ENCODE assay signal across 1 cellular context in the genomic region with DNA sequence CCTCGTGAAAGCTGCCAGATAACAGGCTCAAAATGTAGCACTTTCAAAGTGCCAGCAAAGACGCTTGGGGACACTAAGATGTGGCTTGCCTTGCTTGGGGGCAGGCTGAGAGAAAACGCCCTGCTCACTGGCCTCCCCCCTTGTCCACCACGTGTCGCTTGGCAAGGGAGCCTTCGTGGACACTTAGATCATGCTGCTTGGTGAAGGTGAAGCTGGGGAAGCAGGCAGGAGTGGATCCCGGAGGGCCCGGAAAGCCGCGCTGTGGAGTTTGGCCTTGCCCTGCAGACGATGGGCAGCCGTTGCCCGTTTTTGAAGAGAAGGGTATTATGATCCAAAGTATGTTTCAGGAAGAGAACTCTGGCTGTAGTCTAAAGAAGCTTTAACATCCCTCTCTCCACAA.
TF ChIP-seq lines count a peak whose summit lies in the region.

No MANE protein-coding gene starts in this region.

TF ChIP-seq in H1, 55 proteins besides CTCF, POLR2A, EP300 and RAD21:
- TF ChIP-seq EGR1 (IDR thresholded peaks at IDR 0.05; ENCODE audit: borderline replicate concordance, low read depth, low read length) (no peak), GABPA (IDR thresholded peaks at IDR 0.05; ENCODE audit: borderline replicate concordance, insufficient read depth, low read length) (no peak), ZNF274 (IDR thresholded peaks at IDR 0.05; ENCODE audit: borderline replicate concordance, extremely low read depth, low read length) (no peak), SRF (IDR thresholded peaks at IDR 0.05; ENCODE audit: low read depth, low read length) (no peak), JUN (IDR thresholded peaks at IDR 0.05; ENCODE audit: low read depth, low read length) (no peak), BRCA1 (IDR thresholded peaks at IDR 0.05; ENCODE audit: low read depth, low read length) (no peak)
- TF ChIP-seq, protein P1, sequence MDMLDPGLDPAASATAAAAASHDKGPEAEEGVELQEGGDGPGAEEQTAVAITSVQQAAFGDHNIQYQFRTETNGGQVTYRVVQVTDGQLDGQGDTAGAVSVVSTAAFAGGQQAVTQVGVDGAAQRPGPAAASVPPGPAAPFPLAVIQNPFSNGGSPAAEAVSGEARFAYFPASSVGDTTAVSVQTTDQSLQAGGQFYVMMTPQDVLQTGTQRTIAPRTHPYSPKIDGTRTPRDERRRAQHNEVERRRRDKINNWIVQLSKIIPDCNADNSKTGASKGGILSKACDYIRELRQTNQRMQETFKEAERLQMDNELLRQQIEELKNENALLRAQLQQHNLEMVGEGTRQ (IDR thresholded peaks at IDR 0.05; ENCODE audit: low read length) = no peak
- TF ChIP-seq, protein P2, sequence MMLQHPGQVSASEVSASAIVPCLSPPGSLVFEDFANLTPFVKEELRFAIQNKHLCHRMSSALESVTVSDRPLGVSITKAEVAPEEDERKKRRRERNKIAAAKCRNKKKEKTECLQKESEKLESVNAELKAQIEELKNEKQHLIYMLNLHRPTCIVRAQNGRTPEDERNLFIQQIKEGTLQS (IDR thresholded peaks at IDR 0.05; ENCODE audit: insufficient read depth, low read depth, low read length) = no peak
TF ChIP-seq in H1: peak in this region for 0.
